35 cellular contexts compared by ENCODE assay signal in the genomic region with DNA sequence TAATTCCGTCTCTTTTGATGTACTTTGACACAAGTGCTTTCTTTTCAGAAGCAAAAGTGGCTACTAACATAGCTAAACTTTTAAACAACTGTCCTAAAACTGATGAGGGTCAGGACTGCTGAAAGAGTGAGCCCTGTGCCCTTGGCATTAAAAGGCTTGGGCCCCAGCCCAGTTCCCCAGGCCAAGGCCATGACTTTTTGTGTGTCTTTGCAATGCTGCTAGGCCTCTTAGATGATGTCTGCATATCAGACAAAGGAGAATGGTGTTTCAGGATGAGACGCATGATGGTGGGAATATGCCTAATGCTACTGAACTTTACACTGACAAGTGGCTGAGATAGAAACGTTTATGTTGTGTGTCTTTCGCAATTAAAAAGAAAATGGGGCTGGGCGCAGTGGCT. TPM values are rescaled to one million over a fixed set of nuclear protein-coding genes. Genes with fewer than 3 reads are reported as not detected.
"Had no signal": no experiment of that assay in that cellular context is flagged by ENCODE, and none has a peak within 500 bp of the region (broad histone marks: within the 10 kb centered on the region; RNA-seq: fewer than 3 reads in every experiment).

No MANE protein-coding gene starts in this region.

- H3K27ac ChIP-seq: ascending aorta, epithelial cell of prostate, esophagus squamous epithelium, gastroesophageal sphincter, WERI-Rb-1 had no signal

- DNase-seq: activated CD4-positive, alpha-beta memory T cell treated with anti-CD3 and anti-CD28 coated beads for 36 hours; activated CD4-positive, alpha-beta T cell treated with anti-CD3 and anti-CD28 coated beads for 36 hours; activated CD4-positive, alpha-beta T cell treated with anti-CD3 and anti-CD28 coated beads, Interleukin-2, amount 10 ng/mL, durations not matched to agents 24 days and 14 days; activated CD4-positive, CD25-positive, alpha-beta regulatory T cell; activated CD4-positive, CD25-positive, alpha-beta regulatory T cell treated with anti-CD3 and anti-CD28 coated beads, Interleukin-2, amount 50 U/mL, for 72 hours; activated CD8-positive, alpha-beta memory T cell treated with anti-CD3 and anti-CD28 coated beads, Interleukin-2, amount 10 ng/mL, durations not matched to agents 7 days and 5 days; activated CD8-positive, alpha-beta memory T cell treated with anti-CD3 and anti-CD28 coated beads, Interleukin-2, amount 50 U/mL, for 4 hours; activated CD8-positive, alpha-beta T cell treated with anti-CD3 and anti-CD28 coated beads, Interleukin-2, amount 10 ng/mL, durations not matched to agents 7 days and 5 days; activated effector memory CD4-positive, alpha-beta T cell treated with anti-CD3 and anti-CD28 coated beads, Interleukin-2, amount 50 U/mL, for 16 hours; activated naive CD4-positive, alpha-beta T cell treated with anti-CD3 and anti-CD28 coated beads for 36 hours; activated naive CD8-positive, alpha-beta T cell treated with anti-CD3 and anti-CD28 coated beads for 36 hours; activated naive CD8-positive, alpha-beta T cell treated with anti-CD3 and anti-CD28 coated beads, Interleukin-2, amount 50 U/mL, for 24 hours; activated T-cell treated with anti-CD3 and anti-CD28 coated beads, Interleukin-2, amount 50 U/mL, for 1 hour; activated T-cell treated with anti-CD3 and anti-CD28 coated beads, Interleukin-2, amount 50 U/mL, for 48 hours; caudate nucleus; cortex of kidney; dermis blood vessel endothelial cell; effector CD4-positive, alpha-beta T cell; effector memory CD8-positive, alpha-beta T cell; esophagus squamous epithelium; foreskin melanocyte; T-helper 1 cell; T-helper 17 cell; T1000; WERI-Rb-1 had no signal

- H3K4me3 ChIP-seq: ascending aorta, esophagus squamous epithelium, gastroesophageal sphincter had no signal

- H3K4me1 ChIP-seq: ascending aorta, esophagus squamous epithelium, gastroesophageal sphincter had no signal

- ATAC-seq: activated CD4-positive, alpha-beta T cell treated with anti-CD3 and anti-CD28 coated beads for 36 hours; activated CD8-positive, alpha-beta memory T cell treated with anti-CD3 and anti-CD28 coated beads, Interleukin-2, amount 10 ng/mL, durations not matched to agents 7 days and 5 days; activated CD8-positive, alpha-beta T cell treated with anti-CD3 and anti-CD28 coated beads, Interleukin-2, amount 10 ng/mL, durations not matched to agents 7 days and 5 days; activated naive CD8-positive, alpha-beta T cell treated with anti-CD3 and anti-CD28 coated beads, Interleukin-2, amount 50 U/mL, for 24 hours; effector memory CD8-positive, alpha-beta T cell; gastroesophageal sphincter; T-helper 17 cell had no signal

- FAIRE-seq: colon, endometrium, endothelial cell of umbilical vein had no signal

- H3K9me3 ChIP-seq: ascending aorta, esophagus squamous epithelium, gastroesophageal sphincter had no signal

- H3K27me3 ChIP-seq: ascending aorta, esophagus squamous epithelium, gastroesophageal sphincter had no signal

- H3K36me3 ChIP-seq: esophagus squamous epithelium, WERI-Rb-1 had no signal

RNA-seq across cellular contexts. Expression of gene SLC7A9, which starts 38.0 kb away (rescaled TPM):
- total RNA-seq: activated CD4-positive, alpha-beta T cell treated with anti-CD3 and anti-CD28 coated beads, Interleukin-2, amount 10 ng/mL, durations not matched to agents 24 days and 14 days; activated CD8-positive, alpha-beta memory T cell treated with anti-CD3 and anti-CD28 coated beads for 36 hours; activated naive CD4-positive, alpha-beta T cell treated with anti-CD3 and anti-CD28 coated beads for 36 hours; activated naive CD8-positive, alpha-beta T cell treated with anti-CD3 and anti-CD28 coated beads for 36 hours; ascending aorta; dermis blood vessel endothelial cell; endothelial cell of umbilical vein; fibroblast of villous mesenchyme; glomerular endothelial cell had no signal
- polyA plus RNA-seq: fibroblast of lung had no signal
